1 cellular context compared by ENCODE assay signal in the genomic region with DNA sequence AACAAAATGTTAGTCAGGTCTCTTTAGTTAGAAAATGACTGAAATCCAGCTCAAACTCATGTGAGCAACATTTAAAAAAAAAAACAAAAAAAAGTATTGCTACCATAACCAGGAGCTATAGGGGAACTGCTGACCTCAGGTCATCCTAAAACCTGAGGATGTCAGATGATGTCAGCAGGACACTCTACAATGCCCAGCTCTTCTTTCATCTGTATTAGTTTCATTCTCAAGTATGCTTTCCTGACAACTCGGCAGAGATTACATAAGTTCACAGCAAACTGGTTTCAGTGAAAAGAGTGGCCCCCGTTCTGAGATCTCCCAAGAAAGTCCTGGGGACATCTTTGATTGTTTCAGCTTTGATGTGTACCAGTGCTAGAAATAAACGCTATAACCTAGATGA.
TF ChIP-seq lines count a peak whose summit lies in the region.

No MANE protein-coding gene starts in this region.

TF ChIP-seq in K562, 482 proteins besides CTCF, POLR2A, EP300 and RAD21 (continued from another document):
- no peak for TF ChIP-seq HNRNPH1 (optimal IDR thresholded peaks at IDR 0.05; ENCODE audit: low read depth, low read length)
- TF ChIP-seq, protein P1, sequence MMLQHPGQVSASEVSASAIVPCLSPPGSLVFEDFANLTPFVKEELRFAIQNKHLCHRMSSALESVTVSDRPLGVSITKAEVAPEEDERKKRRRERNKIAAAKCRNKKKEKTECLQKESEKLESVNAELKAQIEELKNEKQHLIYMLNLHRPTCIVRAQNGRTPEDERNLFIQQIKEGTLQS (IDR thresholded peaks at IDR 0.05), result peak; percentile 31; the same call in 1 of the 2 replicates
- TF ChIP-seq, protein P1 (CRISPR knock-in tag; conservative IDR thresholded peaks at IDR 0.05), result no peak
- no peak for TF ChIP-seq ZNF347 (CRISPR knock-in tag; IDR thresholded peaks at IDR 0.05; ENCODE audit: low read depth)
- TF ChIP-seq, protein P2, sequence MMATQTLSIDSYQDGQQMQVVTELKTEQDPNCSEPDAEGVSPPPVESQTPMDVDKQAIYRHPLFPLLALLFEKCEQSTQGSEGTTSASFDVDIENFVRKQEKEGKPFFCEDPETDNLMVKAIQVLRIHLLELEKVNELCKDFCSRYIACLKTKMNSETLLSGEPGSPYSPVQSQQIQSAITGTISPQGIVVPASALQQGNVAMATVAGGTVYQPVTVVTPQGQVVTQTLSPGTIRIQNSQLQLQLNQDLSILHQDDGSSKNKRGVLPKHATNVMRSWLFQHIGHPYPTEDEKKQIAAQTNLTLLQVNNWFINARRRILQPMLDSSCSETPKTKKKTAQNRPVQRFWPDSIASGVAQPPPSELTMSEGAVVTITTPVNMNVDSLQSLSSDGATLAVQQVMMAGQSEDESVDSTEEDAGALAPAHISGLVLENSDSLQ (IDR thresholded peaks at IDR 0.05), result peak; percentile 19; the same call in 1 of the 2 replicates
- no peak for TF ChIP-seq CHCHD3 (CRISPR knock-in tag; IDR thresholded peaks at IDR 0.05)
- no peak for TF ChIP-seq MAZ (CRISPR knock-in tag; conservative IDR thresholded peaks at IDR 0.05 in 1 of 2, IDR thresholded peaks at IDR 0.05 in 1 of 2)
- TF ChIP-seq DACH1 (IDR thresholded peaks at IDR 0.05; ENCODE audit: partially characterized antibody), result no peak
TF ChIP-seq in K562: peak in this region for 3.
